In the genomic region with DNA sequence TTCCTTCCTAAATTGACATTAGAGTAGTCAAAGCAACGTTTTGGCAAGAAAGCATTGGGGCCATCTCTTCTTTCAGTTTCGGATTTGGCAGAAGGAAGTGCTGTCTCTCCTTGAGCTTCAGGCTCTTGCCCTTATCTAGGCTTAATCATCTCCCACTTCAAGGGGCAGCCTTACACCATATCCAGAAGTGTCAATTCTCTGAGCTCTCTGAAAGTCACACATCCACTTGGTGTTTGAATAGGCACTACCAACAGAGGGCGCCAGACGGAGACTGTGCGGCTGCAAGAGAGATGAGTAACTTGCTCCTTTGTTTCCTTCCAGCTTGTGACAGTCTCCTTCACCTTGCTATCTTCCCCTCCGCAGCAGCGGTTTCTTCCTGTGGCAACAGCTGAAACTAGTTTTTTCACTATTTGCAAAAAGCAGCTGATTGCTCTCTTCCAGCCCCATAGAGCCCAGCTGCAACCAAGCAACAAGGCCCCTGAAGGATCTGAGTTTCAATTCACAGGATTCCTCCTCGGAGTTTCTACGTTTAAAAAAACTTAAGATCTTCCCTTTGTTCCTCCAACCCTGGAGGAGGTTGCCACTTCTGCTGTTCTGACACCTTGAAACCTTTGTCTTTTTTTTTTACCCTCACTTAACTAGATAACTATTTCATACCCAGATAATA, we compare ENCODE assay signal across 8 cellular contexts.
DNase-seq lines count a peak whose midpoint lies in the region; ATAC-seq and TF ChIP-seq lines count a peak whose summit lies in the region.

No MANE protein-coding gene starts in this region.

- ATAC-seq in GM18868 (IDR thresholded peaks at IDR 0.05; ENCODE audit: unreplicated experiment), result peak; percentile 75

- no peak overlapping the region for H3K9ac ChIP-seq in Karpas-422 (ENCODE audit: low read length)

- no peaks in the 10 kb centered on the region for H3K4me1 Mint-ChIP-seq in osteocyte (ENCODE audit: unreplicated experiment)

- DNase-seq in Karpas-422 (peak; percentile 88), Peyer's patch (peak; percentile 50 to 86 (median 56)), foreskin fibroblast (peak in 1 of 2 donors; percentile 1), osteocyte (ENCODE audit: extremely low spot score, unreplicated experiment) (no peak), thyroid gland (peak; percentile 77 to 86)
- DNase-seq in activated T-helper 1 cell treated with anti-CD3 and anti-CD28 coated beads, Interleukin-2, amount 50 U/mL, for 16 hours (ENCODE audit: low read depth in 1 of 2, low spot score in 1 of 2), result peak; percentile 57 to 67

- H3K4me3 ChIP-seq in Karpas-422 (ENCODE audit: low read length) (no peak overlapping the region), Peyer's patch (no peak overlapping the region), foreskin fibroblast (ENCODE audit: low read depth in 1 of 2, low read length in 2 of 2) (no peak overlapping the region), thyroid gland (replicated peaks in 1 of 3) (no peak overlapping the region)

- H3K9me3 Mint-ChIP-seq in osteocyte (ENCODE audit: unreplicated experiment), result no peaks in the 10 kb centered on the region

- H3K27me3 ChIP-seq in Karpas-422 (ENCODE audit: low read length) (no peaks in the 10 kb centered on the region), Peyer's patch (no peaks in the 10 kb centered on the region), thyroid gland (no peaks in the 10 kb centered on the region)

- H3K36me3 ChIP-seq in Karpas-422 (ENCODE audit: insufficient read depth, low read length) (no peaks in the 10 kb centered on the region), Peyer's patch (no peaks in the 10 kb centered on the region), thyroid gland (no peaks in the 10 kb centered on the region)

- H3K36me3 Mint-ChIP-seq in osteocyte (ENCODE audit: unreplicated experiment), result no peaks in the 10 kb centered on the region

- no peak overlapping the region for H2AFZ ChIP-seq in Karpas-422 (ENCODE audit: low read length)

- H3K4me3 Mint-ChIP-seq in osteocyte (ENCODE audit: unreplicated experiment), result no peak overlapping the region

- H3K9me3 ChIP-seq in Karpas-422 (ENCODE audit: low read length) (no peaks in the 10 kb centered on the region), Peyer's patch (no peaks in the 10 kb centered on the region), thyroid gland (no peaks in the 10 kb centered on the region)

- no peaks in the 10 kb centered on the region for H3K27me3 Mint-ChIP-seq in osteocyte (ENCODE audit: unreplicated experiment)

- TF ChIP-seq CTCF in 22Rv1 (IDR thresholded peaks at IDR 0.05) (peak; percentile 93), Peyer's patch (IDR thresholded peaks at IDR 0.05) (peak; percentile 22 to 80 (median 70)), foreskin fibroblast (IDR thresholded peaks at IDR 0.05; ENCODE audit: low read depth, low read length) (peak; percentile 70), osteocyte (IDR thresholded peaks at IDR 0.05) (peak; percentile 55), thyroid gland (IDR thresholded peaks at IDR 0.05) (peak; percentile 86 to 94 (median 89))

- no peak overlapping the region for H3K27ac Mint-ChIP-seq in osteocyte (ENCODE audit: unreplicated experiment)

- no peak for TF ChIP-seq POLR2A in Peyer's patch (IDR thresholded peaks at IDR 0.05)
- no peak for TF ChIP-seq POLR2A in thyroid gland (IDR thresholded peaks at IDR 0.05)

- no peaks in the 10 kb centered on the region for H3K79me2 ChIP-seq in Karpas-422 (ENCODE audit: low read length)

- intact Hi-C loops in thyroid gland (cut with DNase I), result loop anchor here (5.0 to 10.0 kb wide), 2 partner anchors 138 to 371 kb away; no protein-coding TSS in a partner anchor

- H3K27ac ChIP-seq in 22Rv1 (no peak overlapping the region), Karpas-422 (ENCODE audit: low read length) (no peak overlapping the region), Peyer's patch (peak overlapping the region in 2 of 4 donors; percentile 27 to 35), thyroid gland (no peak overlapping the region)

- H3K9me2 ChIP-seq in Karpas-422 (replicated peaks; ENCODE audit: insufficient read depth, low read length), result no peaks in the 10 kb centered on the region

- no peak overlapping the region for H3K4me2 ChIP-seq in Karpas-422 (ENCODE audit: low read depth, low read length, poor library complexity, severe bottlenecking)

- H4K20me1 ChIP-seq in Karpas-422 (ENCODE audit: insufficient read depth, low read depth, low read length), result no peaks in the 10 kb centered on the region

- WGBS in thyroid gland, 2 donors, result 20% methylated on average over 9 of the region's 9 CpGs

- H3K4me1 ChIP-seq in Karpas-422 (ENCODE audit: low read length) (no peaks in the 10 kb centered on the region), Peyer's patch (peaks cover 0 to 8% (median 0%) of the 10 kb centered on the region in 4 donors), thyroid gland (no peaks in the 10 kb centered on the region)
